In genomic region chr22:40320687-40321086, GRCh38 we compare ENCODE assay signal across 24 cellular contexts. TPM values are rescaled to one million over a fixed set of nuclear protein-coding genes. Genes with fewer than 3 reads are reported as not detected.
DNase-seq lines count a peak whose midpoint lies in the region; ATAC-seq and TF ChIP-seq lines count a peak whose summit lies in the region.
"Had no signal": no experiment of that assay in that cellular context is flagged by ENCODE, and none has a peak within 500 bp of the region (broad histone marks: within the 10 kb centered on the region; RNA-seq: fewer than 3 reads in every experiment).

No MANE protein-coding gene starts in this region.

- H3K27ac ChIP-seq in OCI-LY1 (ENCODE audit: low read depth, low read length, poor library complexity, severe bottlenecking): peak overlapping the region; percentile 7
- H3K27ac ChIP-seq in temporal lobe (ENCODE audit: low read depth, low read length): peak overlapping the region; percentile 50
- H3K27ac ChIP-seq: adrenal gland, esophagus squamous epithelium, foreskin keratinocyte, heart left ventricle, Peyer's patch, right atrium auricular region had no signal

- ATAC-seq in HG03175 (IDR thresholded peaks at IDR 0.05; ENCODE audit: unreplicated experiment): no peak
- ATAC-seq: foreskin keratinocyte; heart left ventricle; left ventricle myocardium superior; stimulated activated naive CD8-positive, alpha-beta T cell treated with anti-CD3 and anti-CD28 coated beads, Interleukin-15, Interleukin-2, amounts not matched to agents 100 U/mL and 50 U/mL, for 24 hours had no signal

- H3K27me3 Mint-ChIP-seq in activated naive CD4-positive, alpha-beta T cell treated with anti-CD3 and anti-CD28 coated beads for 36 hours (ENCODE audit: low read depth): no peaks in the 10 kb centered on the region
- H3K27me3 Mint-ChIP-seq in activated naive CD8-positive, alpha-beta T cell treated with anti-CD3 and anti-CD28 coated beads for 36 hours: no peaks in the 10 kb centered on the region

- intact Hi-C loops in activated naive CD4-positive, alpha-beta T cell treated with anti-CD3 and anti-CD28 coated beads for 36 hours (cut with micrococcal nuclease): no loop called here

- H3K4me1 ChIP-seq in OCI-LY1 (ENCODE audit: insufficient read depth, low read length, severe bottlenecking): peaks cover 38% of the 10 kb centered on the region
- H3K4me1 ChIP-seq: adrenal gland, foreskin keratinocyte, HAP-1, heart left ventricle, Peyer's patch, right atrium auricular region had no signal

- no peaks in the 10 kb centered on the region for H3K27me3 ChIP-seq in OCI-LY1 (ENCODE audit: insufficient read depth, low read length)
- H3K27me3 ChIP-seq: adrenal gland, dorsolateral prefrontal cortex, esophagus squamous epithelium, foreskin keratinocyte, heart left ventricle, Peyer's patch, right atrium auricular region had no signal

- no peaks in the 10 kb centered on the region for H3K79me2 ChIP-seq in OCI-LY1 (ENCODE audit: insufficient read depth, low read length)

- H2AFZ ChIP-seq in OCI-LY1 (ENCODE audit: low read length): no peak overlapping the region

- H3K36me3 ChIP-seq in OCI-LY1 (ENCODE audit: insufficient read depth, low read length): peaks cover 68% of the 10 kb centered on the region

- peak overlapping the region; percentile 10 for H3K27ac Mint-ChIP-seq in activated naive CD4-positive, alpha-beta T cell treated with anti-CD3 and anti-CD28 coated beads for 36 hours
- H3K27ac Mint-ChIP-seq in activated naive CD8-positive, alpha-beta T cell treated with anti-CD3 and anti-CD28 coated beads for 36 hours: peak overlapping the region; percentile 54

- H3K36me3 Mint-ChIP-seq in activated naive CD4-positive, alpha-beta T cell treated with anti-CD3 and anti-CD28 coated beads for 36 hours (ENCODE audit: low read depth): peaks cover 40% of the 10 kb centered on the region
- H3K36me3 Mint-ChIP-seq in activated naive CD8-positive, alpha-beta T cell treated with anti-CD3 and anti-CD28 coated beads for 36 hours: peaks cover 49% of the 10 kb centered on the region

- H3K9me3 Mint-ChIP-seq in activated naive CD4-positive, alpha-beta T cell treated with anti-CD3 and anti-CD28 coated beads for 36 hours: no peaks in the 10 kb centered on the region
- H3K9me3 Mint-ChIP-seq in activated naive CD8-positive, alpha-beta T cell treated with anti-CD3 and anti-CD28 coated beads for 36 hours: no peaks in the 10 kb centered on the region

- TF ChIP-seq CTCF in OCI-LY1 (IDR thresholded peaks at IDR 0.05; ENCODE audit: low read length) (no peak), GM10266 (IDR thresholded peaks at IDR 0.05; ENCODE audit: control insufficient read depth, insufficient read depth, low read depth, missing control alignments) (no peak)

- CTCF ChIA-PET in activated naive CD4-positive, alpha-beta T cell treated with anti-CD3 and anti-CD28 coated beads for 36 hours (lab: Charles Lee): interaction anchor here (1.0 to 1.5 kb wide), 2 partner anchors 13 to 27 kb away, joined by 3 to 5 read pairs; no protein-coding TSS in a partner anchor

- no peak overlapping the region for H3K4me3 ChIP-seq in OCI-LY1 (ENCODE audit: low read depth, low read length, poor library complexity, severe bottlenecking)
- H3K4me3 ChIP-seq: adrenal gland, dorsolateral prefrontal cortex, esophagus squamous epithelium, HAP-1, heart left ventricle, Peyer's patch, right atrium auricular region, smooth muscle cell had no signal

- no peaks in the 10 kb centered on the region for H3K9me2 ChIP-seq in OCI-LY1 (ENCODE audit: low read depth, low read length)

- no peak overlapping the region for H3K9ac ChIP-seq in OCI-LY1 (ENCODE audit: low read length)

- H3K4me3 Mint-ChIP-seq in activated naive CD4-positive, alpha-beta T cell treated with anti-CD3 and anti-CD28 coated beads for 36 hours: no peak overlapping the region
- H3K4me3 Mint-ChIP-seq in activated naive CD8-positive, alpha-beta T cell treated with anti-CD3 and anti-CD28 coated beads for 36 hours: no peak overlapping the region

- H3F3A ChIP-seq in OCI-LY1 (ENCODE audit: insufficient read depth, low read length): no peaks in the 10 kb centered on the region

- no peaks in the 10 kb centered on the region for H4K20me1 ChIP-seq in OCI-LY1 (ENCODE audit: insufficient read depth, low read length)

- peaks cover 46% of the 10 kb centered on the region for H3K4me1 Mint-ChIP-seq in activated naive CD4-positive, alpha-beta T cell treated with anti-CD3 and anti-CD28 coated beads for 36 hours (ENCODE audit: low read depth)
- peaks cover 46% of the 10 kb centered on the region for H3K4me1 Mint-ChIP-seq in activated naive CD8-positive, alpha-beta T cell treated with anti-CD3 and anti-CD28 coated beads for 36 hours

- H3K9me3 ChIP-seq in OCI-LY1 (ENCODE audit: low read length): no peaks in the 10 kb centered on the region
- H3K9me3 ChIP-seq: adrenal gland, esophagus squamous epithelium, HAP-1, heart left ventricle, Peyer's patch, right atrium auricular region had no signal

- H3K4me2 ChIP-seq in OCI-LY1 (ENCODE audit: low read length): no peak overlapping the region
- H3K4me2 ChIP-seq: smooth muscle cell had no signal

- no peak for DNase-seq in activated naive CD4-positive, alpha-beta T cell treated with anti-CD3 and anti-CD28 coated beads for 36 hours
- DNase-seq in activated naive CD4-positive, alpha-beta T cell treated with anti-CD3 and anti-CD28 coated beads, Interleukin-2, amount 50 U/mL, for 16 hours: no peak
- DNase-seq in activated naive CD8-positive, alpha-beta T cell treated with anti-CD3 and anti-CD28 coated beads for 36 hours: no peak
- no peak for DNase-seq in GM10266 (ENCODE audit: extremely low spot score)
- DNase-seq: activated CD4-positive, alpha-beta T cell treated with anti-CD3 and anti-CD28 coated beads for 1 hour; dorsolateral prefrontal cortex; esophagus squamous epithelium; foreskin keratinocyte; heart left ventricle; Karpas-422; left ventricle myocardium superior; NCI-H1417 treated with DMSO at 0.1 percent for 48 hours; NCI-H226; Peyer's patch; posterior cingulate gyrus; SHP77; stimulated activated naive CD8-positive, alpha-beta T cell treated with anti-CD3 and anti-CD28 coated beads, Interleukin-15, Interleukin-2, amounts not matched to agents 100 U/mL and 50 U/mL, for 24 hours had no signal

RNA-seq across cellular contexts. Expression of gene ADSL, which starts 25.6 kb away (rescaled TPM):
- 100 to 1,000 TPM; 125 to 129 TPM for total RNA-seq in activated naive CD4-positive, alpha-beta T cell treated with anti-CD3 and anti-CD28 coated beads for 36 hours
- 100 to 1,000 TPM; 174 to 178 TPM for total RNA-seq in activated naive CD8-positive, alpha-beta T cell treated with anti-CD3 and anti-CD28 coated beads for 36 hours
- 36.4 TPM for total RNA-seq in temporal lobe

RNA-seq across cellular contexts. Expression of gene SGSM3, which starts 49.7 kb away (rescaled TPM):
- 10 to 100 TPM; 65.7 to 66.4 TPM for total RNA-seq in activated naive CD4-positive, alpha-beta T cell treated with anti-CD3 and anti-CD28 coated beads for 36 hours
- 10 to 100 TPM; 37.6 to 41.4 TPM for total RNA-seq in activated naive CD8-positive, alpha-beta T cell treated with anti-CD3 and anti-CD28 coated beads for 36 hours
- total RNA-seq in temporal lobe: 42.3 TPM
